In the genomic region with DNA sequence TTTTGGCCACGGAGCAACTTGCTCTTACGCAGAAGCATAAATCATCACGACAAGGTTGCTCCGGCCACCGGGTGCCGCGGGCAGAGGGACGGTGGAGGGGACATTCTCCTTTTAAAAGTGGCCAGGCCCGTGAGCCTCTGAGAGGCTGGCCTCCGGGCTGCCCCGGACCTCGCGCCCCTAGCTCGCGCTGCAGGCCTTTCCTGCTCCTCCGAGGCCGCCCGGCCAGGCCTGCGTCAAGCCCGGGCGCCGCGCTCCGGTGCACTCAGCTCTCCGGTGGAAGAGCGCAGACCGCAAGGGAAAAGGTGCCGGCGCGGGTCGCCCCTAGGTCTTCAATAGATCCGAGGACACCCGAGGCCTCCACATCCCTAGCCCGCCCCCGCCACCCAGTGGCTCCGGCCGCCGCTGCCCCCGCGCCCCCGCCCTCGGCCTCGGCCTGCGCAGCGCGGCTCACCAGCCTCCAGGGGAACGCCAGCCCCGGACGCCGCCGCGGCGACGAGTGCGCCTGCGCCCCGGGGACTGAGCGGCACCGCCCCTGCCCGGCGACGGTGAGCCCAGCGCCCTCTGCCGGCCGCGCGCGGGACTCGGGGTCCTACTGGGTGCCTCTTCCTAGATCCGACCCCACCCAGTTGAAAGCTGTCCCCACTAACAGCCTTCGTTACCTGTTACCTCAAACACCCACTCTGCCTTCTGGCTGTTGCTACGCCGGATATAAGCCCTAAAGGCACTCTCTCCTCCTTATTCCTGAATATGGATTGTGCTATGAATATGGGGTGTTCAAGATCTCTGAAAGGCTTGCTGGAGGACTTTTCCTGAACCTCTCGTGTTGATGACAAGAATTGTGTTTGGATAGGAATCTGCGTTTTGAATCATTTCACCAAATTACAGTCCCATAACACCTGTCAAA, we compare ENCODE assay signal across 1 cellular context.
TF ChIP-seq lines count a peak whose summit lies in the region.

A gene (minus strand): TSS at position 500 of the 904 bp plus-strand sequence. CDS start 10,671 bp downstream, outside the sequence.

TF ChIP-seq in K562, 482 proteins besides CTCF, POLR2A, EP300 and RAD21 (continued from another document and continues in another):
- TF ChIP-seq NELFE (IDR thresholded peaks at IDR 0.05; ENCODE audit: insufficient read depth, insufficient read length) (no peak), HMGN3 (IDR thresholded peaks at IDR 0.05; ENCODE audit: borderline replicate concordance, extremely low read depth, insufficient read length, low read depth, low read length) (peak; percentile 58), ZNF274 (IDR thresholded peaks at IDR 0.05; ENCODE audit: borderline replicate concordance, low read depth, low read length) (no peak), ZSCAN32 (CRISPR knock-in tag; IDR thresholded peaks at IDR 0.05) (no peak), HOXB6 (CRISPR knock-in tag; IDR thresholded peaks at IDR 0.05; ENCODE audit: borderline replicate concordance) (no peak), DDX20 (tag; IDR thresholded peaks at IDR 0.05; ENCODE audit: low read depth) (no peak), ZNF695 (CRISPR knock-in tag; IDR thresholded peaks at IDR 0.05) (no peak), ETV1 (tag; conservative IDR thresholded peaks at IDR 0.05; ENCODE audit: low read depth) (no peak), TCF3 (CRISPR knock-in tag; IDR thresholded peaks at IDR 0.05) (no peak), MTA1 (IDR thresholded peaks at IDR 0.05; ENCODE audit: borderline replicate concordance) (no peak), RBBP5 (IDR thresholded peaks at IDR 0.05; ENCODE audit: borderline replicate concordance, insufficient read depth, low read length, poor library complexity, severe bottlenecking) (peak; percentile 70), KAT2B (IDR thresholded peaks at IDR 0.05; ENCODE audit: low read depth, low read length) (no peak), SAP30 (IDR thresholded peaks at IDR 0.05; ENCODE audit: borderline replicate concordance, insufficient read depth, low read depth, low read length, poor library complexity, severe bottlenecking) (no peak), BRD4 (IDR thresholded peaks at IDR 0.05) (no peak), PRMT5 (CRISPR knock-in tag; IDR thresholded peaks at IDR 0.05) (no peak), NBN (IDR thresholded peaks at IDR 0.05; ENCODE audit: low read depth) (no peak), SMARCB1 (IDR thresholded peaks at IDR 0.05; ENCODE audit: insufficient read length, low read depth) (no peak), HNRNPLL (IDR thresholded peaks at IDR 0.05; ENCODE audit: low read depth, low read length, poor library complexity, severe bottlenecking) (peak; percentile 58), ZFX (CRISPR knock-in tag; IDR thresholded peaks at IDR 0.05) (peak; percentile 88), RNF2 (IDR thresholded peaks at IDR 0.05) (peak; percentile 55; the same call in 1 of the 2 replicates), CREM (IDR thresholded peaks at IDR 0.05; ENCODE audit: low read depth) (no peak), ZNF282 (CRISPR knock-in tag; IDR thresholded peaks at IDR 0.05) (no peak), DPF2 (IDR thresholded peaks at IDR 0.05) (peak; percentile 19; the same call in 1 of the 2 replicates), ZNF217 (CRISPR knock-in tag; IDR thresholded peaks at IDR 0.05) (no peak)
- TF ChIP-seq, protein P1, sequence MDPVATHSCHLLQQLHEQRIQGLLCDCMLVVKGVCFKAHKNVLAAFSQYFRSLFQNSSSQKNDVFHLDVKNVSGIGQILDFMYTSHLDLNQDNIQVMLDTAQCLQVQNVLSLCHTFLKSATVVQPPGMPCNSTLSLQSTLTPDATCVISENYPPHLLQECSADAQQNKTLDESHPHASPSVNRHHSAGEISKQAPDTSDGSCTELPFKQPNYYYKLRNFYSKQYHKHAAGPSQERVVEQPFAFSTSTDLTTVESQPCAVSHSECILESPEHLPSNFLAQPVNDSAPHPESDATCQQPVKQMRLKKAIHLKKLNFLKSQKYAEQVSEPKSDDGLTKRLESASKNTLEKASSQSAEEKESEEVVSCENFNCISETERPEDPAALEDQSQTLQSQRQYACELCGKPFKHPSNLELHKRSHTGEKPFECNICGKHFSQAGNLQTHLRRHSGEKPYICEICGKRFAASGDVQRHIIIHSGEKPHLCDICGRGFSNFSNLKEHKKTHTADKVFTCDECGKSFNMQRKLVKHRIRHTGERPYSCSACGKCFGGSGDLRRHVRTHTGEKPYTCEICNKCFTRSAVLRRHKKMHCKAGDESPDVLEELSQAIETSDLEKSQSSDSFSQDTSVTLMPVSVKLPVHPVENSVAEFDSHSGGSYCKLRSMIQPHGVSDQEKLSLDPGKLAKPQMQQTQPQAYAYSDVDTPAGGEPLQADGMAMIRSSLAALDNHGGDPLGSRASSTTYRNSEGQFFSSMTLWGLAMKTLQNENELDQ (CRISPR knock-in tag; IDR thresholded peaks at IDR 0.05; ENCODE audit: borderline replicate concordance): no peak
- TF ChIP-seq, protein P2, sequence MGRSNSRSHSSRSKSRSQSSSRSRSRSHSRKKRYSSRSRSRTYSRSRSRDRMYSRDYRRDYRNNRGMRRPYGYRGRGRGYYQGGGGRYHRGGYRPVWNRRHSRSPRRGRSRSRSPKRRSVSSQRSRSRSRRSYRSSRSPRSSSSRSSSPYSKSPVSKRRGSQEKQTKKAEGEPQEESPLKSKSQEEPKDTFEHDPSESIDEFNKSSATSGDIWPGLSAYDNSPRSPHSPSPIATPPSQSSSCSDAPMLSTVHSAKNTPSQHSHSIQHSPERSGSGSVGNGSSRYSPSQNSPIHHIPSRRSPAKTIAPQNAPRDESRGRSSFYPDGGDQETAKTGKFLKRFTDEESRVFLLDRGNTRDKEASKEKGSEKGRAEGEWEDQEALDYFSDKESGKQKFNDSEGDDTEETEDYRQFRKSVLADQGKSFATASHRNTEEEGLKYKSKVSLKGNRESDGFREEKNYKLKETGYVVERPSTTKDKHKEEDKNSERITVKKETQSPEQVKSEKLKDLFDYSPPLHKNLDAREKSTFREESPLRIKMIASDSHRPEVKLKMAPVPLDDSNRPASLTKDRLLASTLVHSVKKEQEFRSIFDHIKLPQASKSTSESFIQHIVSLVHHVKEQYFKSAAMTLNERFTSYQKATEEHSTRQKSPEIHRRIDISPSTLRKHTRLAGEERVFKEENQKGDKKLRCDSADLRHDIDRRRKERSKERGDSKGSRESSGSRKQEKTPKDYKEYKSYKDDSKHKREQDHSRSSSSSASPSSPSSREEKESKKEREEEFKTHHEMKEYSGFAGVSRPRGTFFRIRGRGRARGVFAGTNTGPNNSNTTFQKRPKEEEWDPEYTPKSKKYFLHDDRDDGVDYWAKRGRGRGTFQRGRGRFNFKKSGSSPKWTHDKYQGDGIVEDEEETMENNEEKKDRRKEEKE (IDR thresholded peaks at IDR 0.05; ENCODE audit: borderline replicate concordance in 1 of 2, control insufficient read depth in 1 of 2, low read depth in 2 of 2, low read length in 1 of 2): no peak
- TF ChIP-seq, protein P3, sequence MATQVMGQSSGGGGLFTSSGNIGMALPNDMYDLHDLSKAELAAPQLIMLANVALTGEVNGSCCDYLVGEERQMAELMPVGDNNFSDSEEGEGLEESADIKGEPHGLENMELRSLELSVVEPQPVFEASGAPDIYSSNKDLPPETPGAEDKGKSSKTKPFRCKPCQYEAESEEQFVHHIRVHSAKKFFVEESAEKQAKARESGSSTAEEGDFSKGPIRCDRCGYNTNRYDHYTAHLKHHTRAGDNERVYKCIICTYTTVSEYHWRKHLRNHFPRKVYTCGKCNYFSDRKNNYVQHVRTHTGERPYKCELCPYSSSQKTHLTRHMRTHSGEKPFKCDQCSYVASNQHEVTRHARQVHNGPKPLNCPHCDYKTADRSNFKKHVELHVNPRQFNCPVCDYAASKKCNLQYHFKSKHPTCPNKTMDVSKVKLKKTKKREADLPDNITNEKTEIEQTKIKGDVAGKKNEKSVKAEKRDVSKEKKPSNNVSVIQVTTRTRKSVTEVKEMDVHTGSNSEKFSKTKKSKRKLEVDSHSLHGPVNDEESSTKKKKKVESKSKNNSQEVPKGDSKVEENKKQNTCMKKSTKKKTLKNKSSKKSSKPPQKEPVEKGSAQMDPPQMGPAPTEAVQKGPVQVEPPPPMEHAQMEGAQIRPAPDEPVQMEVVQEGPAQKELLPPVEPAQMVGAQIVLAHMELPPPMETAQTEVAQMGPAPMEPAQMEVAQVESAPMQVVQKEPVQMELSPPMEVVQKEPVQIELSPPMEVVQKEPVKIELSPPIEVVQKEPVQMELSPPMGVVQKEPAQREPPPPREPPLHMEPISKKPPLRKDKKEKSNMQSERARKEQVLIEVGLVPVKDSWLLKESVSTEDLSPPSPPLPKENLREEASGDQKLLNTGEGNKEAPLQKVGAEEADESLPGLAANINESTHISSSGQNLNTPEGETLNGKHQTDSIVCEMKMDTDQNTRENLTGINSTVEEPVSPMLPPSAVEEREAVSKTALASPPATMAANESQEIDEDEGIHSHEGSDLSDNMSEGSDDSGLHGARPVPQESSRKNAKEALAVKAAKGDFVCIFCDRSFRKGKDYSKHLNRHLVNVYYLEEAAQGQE (CRISPR knock-in tag; IDR thresholded peaks at IDR 0.05; ENCODE audit: low read depth): peak; percentile 36; the same call in 1 of the 2 replicates
- TF ChIP-seq, protein P4, sequence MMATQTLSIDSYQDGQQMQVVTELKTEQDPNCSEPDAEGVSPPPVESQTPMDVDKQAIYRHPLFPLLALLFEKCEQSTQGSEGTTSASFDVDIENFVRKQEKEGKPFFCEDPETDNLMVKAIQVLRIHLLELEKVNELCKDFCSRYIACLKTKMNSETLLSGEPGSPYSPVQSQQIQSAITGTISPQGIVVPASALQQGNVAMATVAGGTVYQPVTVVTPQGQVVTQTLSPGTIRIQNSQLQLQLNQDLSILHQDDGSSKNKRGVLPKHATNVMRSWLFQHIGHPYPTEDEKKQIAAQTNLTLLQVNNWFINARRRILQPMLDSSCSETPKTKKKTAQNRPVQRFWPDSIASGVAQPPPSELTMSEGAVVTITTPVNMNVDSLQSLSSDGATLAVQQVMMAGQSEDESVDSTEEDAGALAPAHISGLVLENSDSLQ (IDR thresholded peaks at IDR 0.05): peak; percentile 90
- TF ChIP-seq, protein P5, sequence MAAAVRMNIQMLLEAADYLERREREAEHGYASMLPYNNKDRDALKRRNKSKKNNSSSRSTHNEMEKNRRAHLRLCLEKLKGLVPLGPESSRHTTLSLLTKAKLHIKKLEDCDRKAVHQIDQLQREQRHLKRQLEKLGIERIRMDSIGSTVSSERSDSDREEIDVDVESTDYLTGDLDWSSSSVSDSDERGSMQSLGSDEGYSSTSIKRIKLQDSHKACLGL (CRISPR knock-in tag; IDR thresholded peaks at IDR 0.05; ENCODE audit: borderline replicate concordance, poor library complexity, severe bottlenecking): no peak
- TF ChIP-seq, protein P6, sequence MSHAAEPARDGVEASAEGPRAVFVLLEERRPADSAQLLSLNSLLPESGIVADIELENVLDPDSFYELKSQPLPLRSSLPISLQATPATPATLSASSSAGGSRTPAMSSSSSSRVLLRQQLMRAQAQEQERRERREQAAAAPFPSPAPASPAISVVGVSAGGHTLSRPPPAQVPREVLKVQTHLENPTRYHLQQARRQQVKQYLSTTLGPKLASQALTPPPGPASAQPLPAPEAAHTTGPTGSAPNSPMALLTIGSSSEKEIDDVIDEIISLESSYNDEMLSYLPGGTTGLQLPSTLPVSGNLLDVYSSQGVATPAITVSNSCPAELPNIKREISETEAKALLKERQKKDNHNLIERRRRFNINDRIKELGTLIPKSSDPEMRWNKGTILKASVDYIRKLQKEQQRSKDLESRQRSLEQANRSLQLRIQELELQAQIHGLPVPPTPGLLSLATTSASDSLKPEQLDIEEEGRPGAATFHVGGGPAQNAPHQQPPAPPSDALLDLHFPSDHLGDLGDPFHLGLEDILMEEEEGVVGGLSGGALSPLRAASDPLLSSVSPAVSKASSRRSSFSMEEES (CRISPR knock-in tag; IDR thresholded peaks at IDR 0.05): no peak
- TF ChIP-seq, protein P7, sequence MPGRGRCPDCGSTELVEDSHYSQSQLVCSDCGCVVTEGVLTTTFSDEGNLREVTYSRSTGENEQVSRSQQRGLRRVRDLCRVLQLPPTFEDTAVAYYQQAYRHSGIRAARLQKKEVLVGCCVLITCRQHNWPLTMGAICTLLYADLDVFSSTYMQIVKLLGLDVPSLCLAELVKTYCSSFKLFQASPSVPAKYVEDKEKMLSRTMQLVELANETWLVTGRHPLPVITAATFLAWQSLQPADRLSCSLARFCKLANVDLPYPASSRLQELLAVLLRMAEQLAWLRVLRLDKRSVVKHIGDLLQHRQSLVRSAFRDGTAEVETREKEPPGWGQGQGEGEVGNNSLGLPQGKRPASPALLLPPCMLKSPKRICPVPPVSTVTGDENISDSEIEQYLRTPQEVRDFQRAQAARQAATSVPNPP (IDR thresholded peaks at IDR 0.05; ENCODE audit: borderline replicate concordance, insufficient read depth, insufficient read length): no peak
- TF ChIP-seq, protein P8, sequence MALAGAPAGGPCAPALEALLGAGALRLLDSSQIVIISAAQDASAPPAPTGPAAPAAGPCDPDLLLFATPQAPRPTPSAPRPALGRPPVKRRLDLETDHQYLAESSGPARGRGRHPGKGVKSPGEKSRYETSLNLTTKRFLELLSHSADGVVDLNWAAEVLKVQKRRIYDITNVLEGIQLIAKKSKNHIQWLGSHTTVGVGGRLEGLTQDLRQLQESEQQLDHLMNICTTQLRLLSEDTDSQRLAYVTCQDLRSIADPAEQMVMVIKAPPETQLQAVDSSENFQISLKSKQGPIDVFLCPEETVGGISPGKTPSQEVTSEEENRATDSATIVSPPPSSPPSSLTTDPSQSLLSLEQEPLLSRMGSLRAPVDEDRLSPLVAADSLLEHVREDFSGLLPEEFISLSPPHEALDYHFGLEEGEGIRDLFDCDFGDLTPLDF (CRISPR knock-in tag; IDR thresholded peaks at IDR 0.05): 0 out of 2 replicates have a peak, but pooled peaks have one; percentile 4
- TF ChIP-seq, protein P9, sequence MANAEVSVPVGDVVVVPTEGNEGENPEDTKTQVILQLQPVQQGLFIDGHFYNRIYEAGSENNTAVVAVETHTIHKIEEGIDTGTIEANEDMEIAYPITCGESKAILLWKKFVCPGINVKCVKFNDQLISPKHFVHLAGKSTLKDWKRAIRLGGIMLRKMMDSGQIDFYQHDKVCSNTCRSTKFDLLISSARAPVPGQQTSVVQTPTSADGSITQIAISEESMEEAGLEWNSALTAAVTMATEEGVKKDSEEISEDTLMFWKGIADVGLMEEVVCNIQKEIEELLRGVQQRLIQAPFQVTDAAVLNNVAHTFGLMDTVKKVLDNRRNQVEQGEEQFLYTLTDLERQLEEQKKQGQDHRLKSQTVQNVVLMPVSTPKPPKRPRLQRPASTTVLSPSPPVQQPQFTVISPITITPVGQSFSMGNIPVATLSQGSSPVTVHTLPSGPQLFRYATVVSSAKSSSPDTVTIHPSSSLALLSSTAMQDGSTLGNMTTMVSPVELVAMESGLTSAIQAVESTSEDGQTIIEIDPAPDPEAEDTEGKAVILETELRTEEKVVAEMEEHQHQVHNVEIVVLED (CRISPR knock-in tag; IDR thresholded peaks at IDR 0.05): peak; percentile 27; the same call in 1 of the 2 replicates
- TF ChIP-seq, protein P10, sequence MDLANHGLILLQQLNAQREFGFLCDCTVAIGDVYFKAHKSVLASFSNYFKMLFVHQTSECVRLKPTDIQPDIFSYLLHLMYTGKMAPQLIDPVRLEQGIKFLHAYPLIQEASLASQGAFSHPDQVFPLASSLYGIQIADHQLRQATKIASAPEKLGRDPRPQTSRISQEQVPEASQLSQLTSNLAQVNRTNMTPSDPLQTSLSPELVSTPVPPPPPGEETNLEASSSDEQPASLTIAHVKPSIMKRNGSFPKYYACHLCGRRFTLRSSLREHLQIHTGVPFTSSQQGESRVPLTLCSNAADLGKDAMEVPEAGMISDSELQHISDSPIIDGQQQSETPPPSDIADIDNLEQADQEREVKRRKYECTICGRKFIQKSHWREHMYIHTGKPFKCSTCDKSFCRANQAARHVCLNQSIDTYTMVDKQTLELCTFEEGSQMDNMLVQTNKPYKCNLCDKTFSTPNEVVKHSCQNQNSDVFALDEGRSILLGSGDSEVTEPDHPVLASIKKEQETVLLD (IDR thresholded peaks at IDR 0.05): no peak
- TF ChIP-seq, protein P11, sequence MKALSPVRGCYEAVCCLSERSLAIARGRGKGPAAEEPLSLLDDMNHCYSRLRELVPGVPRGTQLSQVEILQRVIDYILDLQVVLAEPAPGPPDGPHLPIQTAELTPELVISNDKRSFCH (CRISPR knock-in tag; IDR thresholded peaks at IDR 0.05): no peak
- TF ChIP-seq, protein P11 (tag; IDR thresholded peaks at IDR 0.05): no peak
